Comparison of ENCODE assay signal across 21 cellular contexts in the genomic region with DNA sequence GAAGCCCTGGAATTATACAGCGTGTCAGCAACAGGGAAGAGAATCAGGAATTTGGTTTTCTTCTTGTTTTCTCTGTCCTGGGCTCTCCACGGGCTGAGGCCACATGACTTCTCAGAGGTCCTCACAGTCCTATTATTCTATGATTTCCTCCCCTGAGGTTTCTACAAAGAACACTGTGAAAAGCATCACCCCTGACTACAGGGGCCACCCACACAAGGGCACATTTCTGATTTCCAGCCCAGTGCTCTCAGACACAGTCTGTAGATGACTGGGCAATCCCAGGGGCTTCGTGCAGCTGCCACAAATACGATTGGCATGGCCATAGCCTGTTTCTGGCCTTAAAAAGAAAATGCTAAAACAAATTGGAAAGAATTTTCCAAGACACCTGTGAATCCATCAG.
DNase-seq lines count a peak whose midpoint lies in the region; ATAC-seq lines count a peak whose summit lies in the region.
"Had no signal": no experiment of that assay in that cellular context is flagged by ENCODE, and none has a peak within 500 bp of the region (broad histone marks: within the 10 kb centered on the region; RNA-seq: fewer than 3 reads in every experiment).

No MANE protein-coding gene starts in this region.

- H3K9me3 ChIP-seq in trophoblast cell (ENCODE audit: insufficient read depth, low read depth, low read length), result no peaks in the 10 kb centered on the region
- H3K9me3 ChIP-seq: MG63, Peyer's patch had no signal

- H4K91ac ChIP-seq in trophoblast cell (ENCODE audit: low read depth, low read length), result no peak overlapping the region

- H3K79me1 ChIP-seq in trophoblast cell (ENCODE audit: low read length), result no peaks in the 10 kb centered on the region

- no peaks in the 10 kb centered on the region for H3K36me3 ChIP-seq in trophoblast cell (ENCODE audit: control insufficient read depth in 1 of 2, insufficient read depth in 2 of 2, low read length in 2 of 2)
- H3K36me3 ChIP-seq: MG63, Peyer's patch had no signal

- H2AK5ac ChIP-seq in trophoblast cell (ENCODE audit: low read length), result no peak overlapping the region

- H3K36me3 Mint-ChIP-seq in stimulated activated naive B cell treated with anti-CD40 and anti-IgM and Interleukin-4, amounts not matched to agents 10 μg/mL and 1 μg/mL and 100 μg/mL, for 72 hours, result no peaks in the 10 kb centered on the region

- ATAC-seq in GM18867 (IDR thresholded peaks at IDR 0.05; ENCODE audit: unreplicated experiment) (peak; percentile 49), HG03378 (IDR thresholded peaks at IDR 0.05; ENCODE audit: unreplicated experiment) (peak; percentile 67), GM18498 (IDR thresholded peaks at IDR 0.05; ENCODE audit: unreplicated experiment) (no peak), GM19395 (IDR thresholded peaks at IDR 0.05; ENCODE audit: unreplicated experiment) (no peak), HG03097 (IDR thresholded peaks at IDR 0.05; ENCODE audit: low FRiP score, unreplicated experiment) (no peak)
- ATAC-seq in stimulated activated naive B cell treated with anti-CD40 and anti-IgM and Interleukin-4, amounts not matched to agents 10 μg/mL and 1 μg/mL and 100 μg/mL, for 72 hours (replicated peaks), result peak; percentile 74 to 76

- no peak overlapping the region for H2BK120ac ChIP-seq in trophoblast cell (ENCODE audit: insufficient read depth, low read length, poor library complexity)

- no peak overlapping the region for H3K9ac ChIP-seq in trophoblast cell (ENCODE audit: low read length)

- H3K4me3 Mint-ChIP-seq in stimulated activated naive B cell treated with anti-CD40 and anti-IgM and Interleukin-4, amounts not matched to agents 10 μg/mL and 1 μg/mL and 100 μg/mL, for 72 hours, result no peak overlapping the region
- H3K4me3 Mint-ChIP-seq: IgD-negative memory B cell had no signal

- H2BK12ac ChIP-seq in trophoblast cell (ENCODE audit: low read length), result no peak overlapping the region

- no peak overlapping the region for H3K23ac ChIP-seq in trophoblast cell (ENCODE audit: low read length)

- H3K27ac ChIP-seq in trophoblast cell (ENCODE audit: low read depth, low read length), result no peak overlapping the region
- H3K27ac ChIP-seq: Peyer's patch had no signal

- H3K4me1 ChIP-seq in trophoblast cell (ENCODE audit: control insufficient read depth in 1 of 2, insufficient read depth in 2 of 2, low read length in 2 of 2), result no peaks in the 10 kb centered on the region
- H3K4me1 ChIP-seq: Peyer's patch had no signal

- H3K9me3 Mint-ChIP-seq in stimulated activated naive B cell treated with anti-CD40 and anti-IgM and Interleukin-4, amounts not matched to agents 10 μg/mL and 1 μg/mL and 100 μg/mL, for 72 hours, result no peaks in the 10 kb centered on the region

- no peak overlapping the region for H3K18ac ChIP-seq in trophoblast cell (ENCODE audit: low read length)

- DNase-seq in medulla oblongata (ENCODE audit: extremely low spot score) (peak; percentile 34), trophoblast cell (no peak)
- DNase-seq in stimulated activated naive B cell treated with anti-CD40 and anti-IgM and Interleukin-4, amounts not matched to agents 10 μg/mL and 1 μg/mL and 100 μg/mL, for 72 hours, result no peak
- DNase-seq: ACHN, DND-41, HCEC 1CT, Kasumi-1, MG63, NCI-H1048, NCI-H146, NCI-H2029 treated with DMSO at 0.1 percent for 48 hours, NCI-H2171, NCI-H446 treated with DMSO at 0.1 percent for 48 hours, Peyer's patch, SW 1271 had no signal

- H3K4me3 ChIP-seq in trophoblast cell (ENCODE audit: low read depth, low read length), result no peak overlapping the region
- H3K4me3 ChIP-seq: MG63, Peyer's patch had no signal

- H2BK5ac ChIP-seq in trophoblast cell (ENCODE audit: low read depth, low read length, poor library complexity), result no peak overlapping the region

- H3K14ac ChIP-seq in trophoblast cell (ENCODE audit: low read length), result no peak overlapping the region

- H3K79me2 ChIP-seq in trophoblast cell (ENCODE audit: control insufficient read depth, insufficient read depth, low read length, poor library complexity), result no peaks in the 10 kb centered on the region

- no peak overlapping the region for H4K12ac ChIP-seq in trophoblast cell (ENCODE audit: low read depth, low read length)

- H3K27me3 Mint-ChIP-seq in stimulated activated naive B cell treated with anti-CD40 and anti-IgM and Interleukin-4, amounts not matched to agents 10 μg/mL and 1 μg/mL and 100 μg/mL, for 72 hours, result peaks cover 18 to 23% of the 10 kb centered on the region in 2 donors

- no peak overlapping the region for H3K27ac Mint-ChIP-seq in stimulated activated naive B cell treated with anti-CD40 and anti-IgM and Interleukin-4, amounts not matched to agents 10 μg/mL and 1 μg/mL and 100 μg/mL, for 72 hours
- H3K27ac Mint-ChIP-seq: IgD-negative memory B cell had no signal

- H3K27me3 ChIP-seq in trophoblast cell (ENCODE audit: insufficient read depth, low read length), result no peaks in the 10 kb centered on the region
- H3K27me3 ChIP-seq: MG63, Peyer's patch had no signal

- H3K4me1 Mint-ChIP-seq in stimulated activated naive B cell treated with anti-CD40 and anti-IgM and Interleukin-4, amounts not matched to agents 10 μg/mL and 1 μg/mL and 100 μg/mL, for 72 hours, result no peaks in the 10 kb centered on the region
- H3K4me1 Mint-ChIP-seq: IgD-negative memory B cell had no signal

- no peak overlapping the region for H4K8ac ChIP-seq in trophoblast cell (ENCODE audit: low read depth, low read length)

- H3K4ac ChIP-seq in trophoblast cell (ENCODE audit: low read depth, low read length), result no peak overlapping the region

- no peak overlapping the region for H3K4me2 ChIP-seq in trophoblast cell (ENCODE audit: low read length)

- H2AFZ ChIP-seq in trophoblast cell (ENCODE audit: insufficient read depth, low read length, poor library complexity), result no peak overlapping the region

- no CpG with 5 or more reads among the region's 4 CpGs for WGBS in trophoblast cell (ENCODE audit: extremely low coverage, insufficient coverage, insufficient read length)

Comparison
In these comparisons a context has a peak if more than half of its experiments do, and no peak if none do; other contexts are left out.
1. ATAC-seq: peak in GM18867 (single experiment), HG03378 (single experiment) and stimulated activated naive B cell treated with anti-CD40 and anti-IgM and Interleukin-4, amounts not matched to agents 10 μg/mL and 1 μg/mL and 100 μg/mL, for 72 hours (2 of 2); none in GM18498 (single experiment), GM19395 (single experiment) and HG03097 (single experiment).